In genomic region chr16:67431805-67432476, GRCh38 we compare ENCODE assay signal across 9 cellular contexts. TPM values are rescaled to one million over a fixed set of nuclear protein-coding genes. Genes with fewer than 3 reads are reported as not detected.
DNase-seq lines count a peak whose midpoint lies in the region; ATAC-seq and TF ChIP-seq lines count a peak whose summit lies in the region.
"Had no signal": no experiment of that assay in that cellular context is flagged by ENCODE, and none has a peak within 500 bp of the region (broad histone marks: within the 10 kb centered on the region; RNA-seq: fewer than 3 reads in every experiment).

No MANE protein-coding gene starts in this region.

- ATAC-seq in activated T-cell treated with anti-CD3 and anti-CD28 coated beads, Interleukin-2, amount 50 U/mL, for 72 hours (replicated peaks in 1 of 2) = no peak
- ATAC-seq in HG02678 (IDR thresholded peaks at IDR 0.05; ENCODE audit: unreplicated experiment) = no peak

- H3K27ac ChIP-seq in thyroid gland = peak overlapping the region; percentile 87 to 91 (median 90)
- H3K27ac ChIP-seq in testis = peak overlapping the region in 1 of 2 donors; percentile 56
- H3K27ac ChIP-seq: right atrium auricular region had no signal

- intact Hi-C loops in activated CD4-positive, alpha-beta memory T cell treated with anti-CD3 and anti-CD28 coated beads for 36 hours (cut with micrococcal nuclease) = no loop called here
- intact Hi-C loops in thyroid gland (cut with DNase I) (no loop called here), testis (cut with DNase I; ENCODE audit: low total_unique reads) (no loop called here)

- peak overlapping the region; percentile 55 to 56 for H3K4me3 Mint-ChIP-seq in activated T-cell treated with anti-CD3 and anti-CD28 coated beads, Interleukin-2, amount 50 U/mL, for 72 hours
- H3K4me3 Mint-ChIP-seq in activated CD4-positive, alpha-beta memory T cell treated with anti-CD3 and anti-CD28 coated beads for 36 hours = peak overlapping the region; percentile 28

- H3K4me3 ChIP-seq in thyroid gland (replicated peaks in 1 of 3) (peak overlapping the region in 1 of 3 donors; percentile 40), testis (peak overlapping the region in 1 of 2 donors; percentile 22)

- H3K36me3 ChIP-seq in thyroid gland (peaks cover 0 to 5% of the 10 kb centered on the region in 2 donors), testis (ENCODE audit: low read depth, missing control alignments) (no peaks in the 10 kb centered on the region)
- H3K36me3 ChIP-seq: right atrium auricular region had no signal

- TF ChIP-seq POLR2A in thyroid gland (IDR thresholded peaks at IDR 0.05) = no peak
- no peak for TF ChIP-seq POLR2A in testis (IDR thresholded peaks at IDR 0.05)

- no peak overlapping the region for H3K27ac Mint-ChIP-seq in activated T-cell treated with anti-CD3 and anti-CD28 coated beads, Interleukin-2, amount 50 U/mL, for 72 hours
- no peak overlapping the region for H3K27ac Mint-ChIP-seq in activated CD4-positive, alpha-beta memory T cell treated with anti-CD3 and anti-CD28 coated beads for 36 hours

- peaks cover 24% of the 10 kb centered on the region for H3K27me3 Mint-ChIP-seq in activated T-cell treated with anti-CD3 and anti-CD28 coated beads, Interleukin-2, amount 50 U/mL, for 72 hours (ENCODE audit: low read depth)
- peaks cover 27% of the 10 kb centered on the region for H3K27me3 Mint-ChIP-seq in activated CD4-positive, alpha-beta memory T cell treated with anti-CD3 and anti-CD28 coated beads for 36 hours

- TF ChIP-seq CTCF in thyroid gland (IDR thresholded peaks at IDR 0.05) = no peak
- no peak for TF ChIP-seq CTCF in testis (IDR thresholded peaks at IDR 0.05)

- no peak for DNase-seq in activated T-cell treated with anti-CD3 and anti-CD28 coated beads, Interleukin-2, amount 50 U/mL, for 72 hours
- DNase-seq in activated T-cell treated with anti-CD3 and anti-CD28 coated beads for 4 hours (no peak), left kidney (ENCODE audit: low read depth, low spot score) (peak; percentile 92), thyroid gland (no peak), testis (no peak), NCI-H1048 (lab: John Stamatoyannopoulos, UW) (no peak)
- no peak for DNase-seq in activated CD4-positive, alpha-beta memory T cell treated with anti-CD3 and anti-CD28 coated beads for 36 hours

- peaks cover 14% of the 10 kb centered on the region for H3K4me1 Mint-ChIP-seq in activated T-cell treated with anti-CD3 and anti-CD28 coated beads, Interleukin-2, amount 50 U/mL, for 72 hours (ENCODE audit: low read depth)
- H3K4me1 Mint-ChIP-seq in activated CD4-positive, alpha-beta memory T cell treated with anti-CD3 and anti-CD28 coated beads for 36 hours (ENCODE audit: low read depth) = peaks cover 10% of the 10 kb centered on the region

- H3K36me3 Mint-ChIP-seq in activated T-cell treated with anti-CD3 and anti-CD28 coated beads, Interleukin-2, amount 50 U/mL, for 72 hours (ENCODE audit: insufficient read depth in 2 of 2) = no peaks in the 10 kb centered on the region
- H3K36me3 Mint-ChIP-seq in activated CD4-positive, alpha-beta memory T cell treated with anti-CD3 and anti-CD28 coated beads for 36 hours = no peaks in the 10 kb centered on the region

- no peaks in the 10 kb centered on the region for H3K9me3 Mint-ChIP-seq in activated T-cell treated with anti-CD3 and anti-CD28 coated beads, Interleukin-2, amount 50 U/mL, for 72 hours
- no peaks in the 10 kb centered on the region for H3K9me3 Mint-ChIP-seq in activated CD4-positive, alpha-beta memory T cell treated with anti-CD3 and anti-CD28 coated beads for 36 hours

- H3K9me3 ChIP-seq in thyroid gland (no peaks in the 10 kb centered on the region), testis (no peaks in the 10 kb centered on the region)
- H3K9me3 ChIP-seq: right atrium auricular region had no signal

- H3K4me1 ChIP-seq in thyroid gland (peaks cover 56 to 86% of the 10 kb centered on the region in 2 donors), testis (peaks cover 27% of the 10 kb centered on the region)

- H3K27me3 ChIP-seq in thyroid gland (no peaks in the 10 kb centered on the region), testis (no peaks in the 10 kb centered on the region)
- H3K27me3 ChIP-seq: right atrium auricular region had no signal

- POLR2A ChIA-PET in activated CD4-positive, alpha-beta memory T cell treated with anti-CD3 and anti-CD28 coated beads for 36 hours (lab: Charles Lee) = interaction anchor here (1.8 kb wide), 1 partner anchor 19 kb away, joined by 4 read pairs; no protein-coding TSS in a partner anchor

- 38 to 40% methylated on average over 9 to 11 of the region's 12 CpGs for WGBS in thyroid gland, 2 donors
- WGBS in testis, 2 donors = 19 to 30% methylated on average over 6 to 11 of the region's 12 CpGs

- CTCF ChIA-PET in activated CD4-positive, alpha-beta memory T cell treated with anti-CD3 and anti-CD28 coated beads for 36 hours (lab: Charles Lee) = interaction anchor here (0.8 to 1.4 kb wide), 3 partner anchors 168 to 184 kb away, joined by 3 to 4 read pairs (median 3); partner anchors contain the start of gene FHOD1

RNA-seq across cellular contexts. Expression of gene HSD11B2, which starts 1.0 kb away (rescaled TPM):
- total RNA-seq in activated T-cell treated with anti-CD3 and anti-CD28 coated beads, Interleukin-2, amount 50 U/mL, for 72 hours = 1 to 10 TPM in 1 of 2 donors, under 1 TPM in 1; 0.53 to 1.1 TPM
- total RNA-seq in activated CD4-positive, alpha-beta memory T cell treated with anti-CD3 and anti-CD28 coated beads for 36 hours = 1 to 10 TPM in 1 of 2 experiments, under 1 TPM in 1; 0.71 to 1.3 TPM
- total RNA-seq in thyroid gland = 10 to 100 TPM in 2 of 4 donors, 1 to 10 TPM in 2; 4.6 to 11.9 (median 9.0) TPM
- total RNA-seq in testis = 1 to 10 TPM; 4.9 to 7.7 TPM
- polyA plus RNA-seq in testis (ENCODE audit: insufficient read depth, low read depth, low replicate concordance) = 11.5 TPM
- total RNA-seq: right atrium auricular region had no signal

RNA-seq across cellular contexts. Expression of gene ZDHHC1, which starts 15.7 kb away (rescaled TPM):
- total RNA-seq in activated T-cell treated with anti-CD3 and anti-CD28 coated beads, Interleukin-2, amount 50 U/mL, for 72 hours = 1 to 10 TPM; 1.9 to 2.1 TPM
- total RNA-seq in activated CD4-positive, alpha-beta memory T cell treated with anti-CD3 and anti-CD28 coated beads for 36 hours = under 1 TPM; 0.57 to 0.68 TPM
- total RNA-seq in thyroid gland (10 to 100 TPM; 33.3 to 63.8 (median 50.9) TPM), testis (10 to 100 TPM; 62.0 to 62.7 TPM)
- polyA plus RNA-seq in testis (ENCODE audit: insufficient read depth, low read depth, low replicate concordance) = 26.7 TPM

RNA-seq across cellular contexts. Expression of gene TPPP3, which starts 38.6 kb away (rescaled TPM):
- under 1 TPM in 1 of 2 donors, not detected in 1; 0.16 TPM for total RNA-seq in activated T-cell treated with anti-CD3 and anti-CD28 coated beads, Interleukin-2, amount 50 U/mL, for 72 hours
- total RNA-seq in activated CD4-positive, alpha-beta memory T cell treated with anti-CD3 and anti-CD28 coated beads for 36 hours = not detected
- total RNA-seq in thyroid gland = 1 to 10 TPM in 2 of 4 donors, under 1 TPM in 2; 0.54 to 2.3 (median 1.5) TPM
- total RNA-seq in testis = 10 to 100 TPM in 1 of 2 donors, 1 to 10 TPM in 1; 9.5 to 17.5 TPM
- polyA plus RNA-seq in testis (ENCODE audit: insufficient read depth, low read depth, low replicate concordance) = 67.6 TPM

RNA-seq across cellular contexts. Expression of gene ATP6V0D1, which starts 49.0 kb away (rescaled TPM):
- 10 to 100 TPM; 27.9 to 28.1 TPM for total RNA-seq in activated T-cell treated with anti-CD3 and anti-CD28 coated beads, Interleukin-2, amount 50 U/mL, for 72 hours
- total RNA-seq in activated CD4-positive, alpha-beta memory T cell treated with anti-CD3 and anti-CD28 coated beads for 36 hours = 10 to 100 TPM; 25.0 to 26.3 TPM
- total RNA-seq in thyroid gland = 100 to 1,000 TPM; 110 to 238 (median 142) TPM
- 100 to 1,000 TPM in 1 of 2 donors, 10 to 100 TPM in 1; 95.0 to 135 TPM for total RNA-seq in testis
- 165 TPM for polyA plus RNA-seq in testis (ENCODE audit: insufficient read depth, low read depth, low replicate concordance)

RNA-seq across cellular contexts. Expression of gene AGRP, which starts 51.4 kb away (rescaled TPM):
- not detected for total RNA-seq in activated T-cell treated with anti-CD3 and anti-CD28 coated beads, Interleukin-2, amount 50 U/mL, for 72 hours
- not detected for total RNA-seq in activated CD4-positive, alpha-beta memory T cell treated with anti-CD3 and anti-CD28 coated beads for 36 hours
- total RNA-seq in thyroid gland (not detected), testis (1 to 10 TPM; 1.2 to 1.7 TPM)
- polyA plus RNA-seq in testis (ENCODE audit: insufficient read depth, low read depth, low replicate concordance) = not detected
- total RNA-seq: right atrium auricular region had no signal

Comparison
In these comparisons a context has a peak if more than half of its experiments do, and no peak if none do; other contexts are left out.
1. RNA of gene ZDHHC1, which starts 15.7 kb away (total RNA-seq): 33.3 to 63.8 TPM in thyroid gland and 62.0 to 62.7 TPM in testis; 1.9 to 2.1 TPM in activated T-cell treated with anti-CD3 and anti-CD28 coated beads, Interleukin-2, amount 50 U/mL, for 72 hours and 0.57 to 0.68 TPM in activated CD4-positive, alpha-beta memory T cell treated with anti-CD3 and anti-CD28 coated beads for 36 hours; every median in the first group is over 10 times any median in the second.